ENCODE assay signal across 9 cellular contexts in the genomic region with DNA sequence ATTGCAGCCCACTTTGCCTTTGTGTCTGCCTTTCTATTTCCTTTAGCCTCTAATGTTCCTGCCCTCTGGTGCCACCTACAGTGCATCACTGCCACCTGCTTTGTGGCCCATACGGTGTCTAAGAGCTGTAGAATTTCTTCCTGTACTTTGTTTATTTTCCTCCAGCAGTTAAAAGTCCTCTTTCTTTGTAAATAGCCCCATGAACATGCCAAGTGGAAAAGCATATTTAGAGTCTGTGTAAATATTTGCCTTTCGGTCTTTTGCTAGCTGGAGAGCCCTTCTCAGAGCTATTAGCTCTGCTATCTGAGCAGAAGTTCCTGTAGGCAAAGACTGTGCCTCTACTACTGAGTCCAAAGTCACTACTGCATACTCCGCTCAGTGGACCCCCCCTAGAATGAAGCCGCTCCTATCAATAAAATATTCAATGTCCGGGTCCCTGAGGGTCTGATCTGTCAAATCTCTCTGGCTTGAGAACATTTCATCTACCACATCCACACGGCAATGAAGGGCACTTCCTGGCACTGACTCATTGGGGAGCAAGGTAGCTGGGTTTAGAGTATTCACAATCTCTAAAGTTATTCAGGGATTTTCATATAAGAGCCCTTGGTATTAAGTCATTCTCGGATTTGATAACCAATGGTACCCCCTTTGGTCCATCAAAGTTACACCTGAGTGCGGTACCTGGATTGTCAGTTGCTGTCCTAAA. TPM values are rescaled to one million over a fixed set of nuclear protein-coding genes. Genes with fewer than 3 reads are reported as not detected.
DNase-seq lines count a peak whose midpoint lies in the region; ATAC-seq and TF ChIP-seq lines count a peak whose summit lies in the region.
"Had no signal": no experiment of that assay in that cellular context is flagged by ENCODE, and none has a peak within 500 bp of the region (broad histone marks: within the 10 kb centered on the region; RNA-seq: fewer than 3 reads in every experiment).

No MANE protein-coding gene starts in this region.

- BruUV-seq in Panc1 (replicated peaks; lab: Mats Ljungman, UMichigan), result no TSS peak

- POLR2A ChIA-PET in Panc1 (lab: Charles Lee), result no interaction called here
- POLR2A ChIA-PET in naive thymus-derived CD4-positive, alpha-beta T cell (lab: Charles Lee), result interaction anchor here (1.2 kb wide), 1 partner anchor 63 kb away, joined by 5 read pairs; a partner anchor contains a TSS

- H3K36me3 Mint-ChIP-seq in naive thymus-derived CD4-positive, alpha-beta T cell, result no peaks in the 10 kb centered on the region

- H3K27ac ChIP-seq in DND-41 (ENCODE audit: low read length), result no peak overlapping the region
- H3K27ac ChIP-seq in Panc1 (ENCODE audit: low read length), result no peak overlapping the region
- H3K27ac ChIP-seq in naive thymus-derived CD4-positive, alpha-beta T cell (ENCODE audit: low read depth, low read length), result no peak overlapping the region
- H3K27ac ChIP-seq: skin epidermis had no signal

- H3K27me3 ChIP-seq in DND-41 (ENCODE audit: insufficient read depth, low read length, poor library complexity) (no peaks in the 10 kb centered on the region), Panc1 (ENCODE audit: control insufficient read depth, insufficient read depth, low read length) (no peaks in the 10 kb centered on the region)
- no peaks in the 10 kb centered on the region for H3K27me3 ChIP-seq in naive thymus-derived CD4-positive, alpha-beta T cell (ENCODE audit: control insufficient read depth in 2 of 2, insufficient read depth in 2 of 2, low read length in 2 of 2)

- H3K4me1 Mint-ChIP-seq in naive thymus-derived CD4-positive, alpha-beta T cell, result peaks cover 4 to 21% (median 10%) of the 10 kb centered on the region in 7 donors

- H3K4me3 ChIP-seq in DND-41 (ENCODE audit: low read depth in 1 of 2, low read length in 2 of 2) (no peak overlapping the region), Panc1 (ENCODE audit: low read depth in 2 of 2, low read length in 2 of 2) (no peak overlapping the region), astrocyte of the spinal cord (ENCODE audit: low read depth, low read length) (no peak overlapping the region)
- no peak overlapping the region for H3K4me3 ChIP-seq in naive thymus-derived CD4-positive, alpha-beta T cell (ENCODE audit: low read length)
- H3K4me3 ChIP-seq: skin epidermis had no signal

- intact Hi-C loops in Panc1 (cut with micrococcal nuclease; ENCODE audit: unreplicated experiment), result no loop called here
- intact Hi-C loops in naive thymus-derived CD4-positive, alpha-beta T cell (cut with micrococcal nuclease), result loop anchor here (1.0 to 5.0 kb wide), 8 partner anchors 58 to 1551 kb away; a partner anchor contains a TSS
- intact Hi-C loops in sciatic nerve (cut with DNase I), result no loop called here

- peak; percentile 36 for DNase-seq in DND-41
- no peak for DNase-seq in Panc1 (ENCODE audit: low read depth, low spot score)
- DNase-seq in astrocyte of the spinal cord (ENCODE audit: low read depth, low spot score), result peak; percentile 42
- peak in 7 of 9 donors; percentile 34 to 71 (median 65) for DNase-seq in naive thymus-derived CD4-positive, alpha-beta T cell
- no peak for DNase-seq in sciatic nerve (ENCODE audit: low spot score)
- no peak for DNase-seq in retina

- peaks cover 0 to 2% (median 0%) of the 10 kb centered on the region in 11 donors for H3K9me3 Mint-ChIP-seq in naive thymus-derived CD4-positive, alpha-beta T cell

- no peak overlapping the region for H2AFZ ChIP-seq in DND-41 (ENCODE audit: low read depth, low read length)

- no peak overlapping the region for H3K9ac ChIP-seq in DND-41 (ENCODE audit: low read depth, low read length)

- H3K27me3 Mint-ChIP-seq in naive thymus-derived CD4-positive, alpha-beta T cell, result no peaks in the 10 kb centered on the region

- H3K4me2 ChIP-seq in DND-41 (ENCODE audit: insufficient read depth, low read length), result no peak overlapping the region

- H3K4me3 Mint-ChIP-seq in naive thymus-derived CD4-positive, alpha-beta T cell, result peak overlapping the region in 2 of 10 donors; percentile 47 to 50

- CTCF ChIA-PET in Panc1 (lab: Charles Lee), result no interaction called here
- CTCF ChIA-PET in naive thymus-derived CD4-positive, alpha-beta T cell (lab: Charles Lee), result interaction anchor here (0.6 to 3.3 kb wide), 31 partner anchors 10 to 360 kb away, joined by 3 to 47 read pairs (median 4); a partner anchor contains a TSS

- H3K36me3 ChIP-seq in DND-41 (ENCODE audit: insufficient read depth, low read length), result no peaks in the 10 kb centered on the region
- no peaks in the 10 kb centered on the region for H3K36me3 ChIP-seq in Panc1 (ENCODE audit: control insufficient read depth, insufficient read depth, low read length)
- no peaks in the 10 kb centered on the region for H3K36me3 ChIP-seq in naive thymus-derived CD4-positive, alpha-beta T cell (ENCODE audit: control insufficient read depth in 2 of 3, insufficient read depth in 3 of 3, low read length in 3 of 3)

- H4K20me1 ChIP-seq in DND-41 (ENCODE audit: insufficient read depth, low read length), result no peaks in the 10 kb centered on the region

- ATAC-seq in DND-41 (ENCODE audit: insufficient read depth, low read depth) (peak; percentile 87), GM19463 (IDR thresholded peaks at IDR 0.05; ENCODE audit: unreplicated experiment) (peak; percentile 93), HG03520 (IDR thresholded peaks at IDR 0.05; ENCODE audit: unreplicated experiment) (peak; percentile 94), Panc1 (no peak), sciatic nerve (no peak)
- ATAC-seq in naive thymus-derived CD4-positive, alpha-beta T cell, result peak; percentile 96

- in situ Hi-C loops in Panc1 (cut with HindIII; ENCODE audit: low pct_unique_long_range_greater_than_20kb, low sequenced_read_pairs) (no loop called here), astrocyte of the spinal cord (cut with HindIII; ENCODE audit: low sequenced_read_pairs) (no loop called here)

- H3K79me2 ChIP-seq in DND-41 (ENCODE audit: insufficient read depth, low read length), result no peaks in the 10 kb centered on the region

- H3K27ac Mint-ChIP-seq in naive thymus-derived CD4-positive, alpha-beta T cell, result peak overlapping the region in 5 of 9 donors; percentile 6 to 75 (median 23)

- no peaks in the 10 kb centered on the region for H3K4me1 ChIP-seq in DND-41 (ENCODE audit: insufficient read depth, low read length)
- H3K4me1 ChIP-seq in Panc1 (ENCODE audit: control insufficient read depth, insufficient read depth, low read length), result no peaks in the 10 kb centered on the region
- peaks cover 0 to 4% of the 10 kb centered on the region in 2 donors for H3K4me1 ChIP-seq in naive thymus-derived CD4-positive, alpha-beta T cell (ENCODE audit: control insufficient read depth in 2 of 2, insufficient read depth in 2 of 2, low read length in 2 of 2)

- H3K9me3 ChIP-seq in DND-41 (ENCODE audit: insufficient read depth, low read length, severe bottlenecking) (no peaks in the 10 kb centered on the region), Panc1 (ENCODE audit: control insufficient read depth, insufficient read depth, low read depth, low read length) (no peaks in the 10 kb centered on the region)
- H3K9me3 ChIP-seq in naive thymus-derived CD4-positive, alpha-beta T cell (ENCODE audit: control insufficient read depth in 2 of 3, low read length in 3 of 3), result no peaks in the 10 kb centered on the region

- peak; percentile 75 for TF ChIP-seq CTCF in DND-41 (IDR thresholded peaks at IDR 0.05; ENCODE audit: borderline replicate concordance, extremely low read depth, low read length, poor library complexity, severe bottlenecking)
- peak; percentile 21; the same call in 1 of the 2 replicates for TF ChIP-seq CTCF in Panc1 (IDR thresholded peaks at IDR 0.05)
- TF ChIP-seq CTCF in astrocyte of the spinal cord (IDR thresholded peaks at IDR 0.05; ENCODE audit: low read depth, low read length), result peak; percentile 54

RNA-seq across cellular contexts. Expression of a gene that starts 36.3 kb away (rescaled TPM):
- not detected for total RNA-seq in Panc1 (2021; ENCODE audit: unreplicated experiment)
- polyA plus RNA-seq in Panc1 (2012; ENCODE audit: insufficient read length), result not detected
- not detected for total RNA-seq in naive thymus-derived CD4-positive, alpha-beta T cell
- not detected for polyA plus RNA-seq in naive thymus-derived CD4-positive, alpha-beta T cell
- total RNA-seq in sciatic nerve, result not detected

Comparison
In these comparisons a context has a peak if more than half of its experiments do, and no peak if none do; other contexts are left out.
1. ATAC-seq: peak in DND-41 (single experiment), GM19463 (single experiment), HG03520 (single experiment) and naive thymus-derived CD4-positive, alpha-beta T cell (single experiment); none in Panc1 (single experiment) and sciatic nerve (single experiment).
2. DNase-seq: peak in DND-41 (single experiment), astrocyte of the spinal cord (single experiment) and naive thymus-derived CD4-positive, alpha-beta T cell (7 of 9); none in Panc1 (single experiment), sciatic nerve (single experiment) and retina (single experiment).
3. CTCF ChIP-seq: peak in every context shown above with its lines; median percentile 75 in DND-41; 54 in astrocyte of the spinal cord; 21 in Panc1.
4. intact Hi-C loops: an anchor here in naive thymus-derived CD4-positive, alpha-beta T cell (1.0 to 5.0 kb wide); none called in Panc1 and sciatic nerve.